8 cellular contexts compared by ENCODE assay signal in the genomic region with DNA sequence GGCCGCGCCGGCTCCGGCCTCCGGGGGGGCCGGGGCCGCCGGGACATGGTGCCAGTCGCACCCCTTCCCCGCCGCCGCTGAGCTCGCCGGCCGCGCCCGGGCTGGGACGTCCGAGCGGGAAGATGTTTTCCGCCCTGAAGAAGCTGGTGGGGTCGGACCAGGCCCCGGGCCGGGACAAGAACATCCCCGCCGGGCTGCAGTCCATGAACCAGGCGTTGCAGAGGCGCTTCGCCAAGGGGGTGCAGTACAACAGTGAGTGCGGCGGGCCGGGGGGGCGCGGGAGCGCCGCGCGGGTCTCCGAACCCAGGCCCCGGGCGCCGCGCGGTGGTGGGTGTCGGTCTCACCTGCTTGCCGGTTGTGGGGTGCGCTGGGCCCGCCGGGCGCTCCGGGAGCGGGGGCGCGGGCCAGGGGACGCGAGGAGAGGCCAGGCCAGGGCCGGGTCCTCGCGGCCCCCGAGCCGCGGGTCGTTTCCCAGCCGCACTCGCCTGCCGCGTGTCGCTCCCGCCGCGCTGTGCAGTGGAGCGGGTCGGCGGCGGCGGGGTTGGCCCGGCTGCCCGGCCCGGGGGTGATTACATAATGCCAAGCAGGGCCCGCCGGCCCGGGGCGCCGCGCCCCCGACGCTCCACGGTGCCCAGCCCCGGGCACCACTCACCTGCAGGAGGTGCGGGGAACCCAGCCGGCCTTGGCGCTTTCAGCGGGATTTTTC. TPM values are rescaled to one million over a fixed set of nuclear protein-coding genes. Genes with fewer than 3 reads are reported as not detected.
DNase-seq lines count a peak whose midpoint lies in the region; ATAC-seq and TF ChIP-seq lines count a peak whose summit lies in the region.

No MANE protein-coding gene starts in this region.

- TF ChIP-seq CTCF in RWPE2 (IDR thresholded peaks at IDR 0.05; ENCODE audit: poor library complexity, severe bottlenecking) (no peak), astrocyte of the spinal cord (IDR thresholded peaks at IDR 0.05; ENCODE audit: low read depth, low read length) (no peak)

- DNase-seq in RWPE2 (ENCODE audit: low spot score) (peak; percentile 63), astrocyte of the spinal cord (ENCODE audit: low read depth, low spot score) (no peak), immature natural killer cell (no peak), OCI-M2 (lab: John Stamatoyannopoulos, UW; ENCODE audit: unreplicated experiment) (no peak), NCI-H82 (lab: John Stamatoyannopoulos, UW) (no peak)
- peak; percentile 51 for DNase-seq in stimulated activated CD4-positive, alpha-beta T cell treated with anti-CD3 and anti-CD28 coated beads, Interleukin-4, amount 100 ng/mL, for 24 hours

- H3K36me3 Mint-ChIP-seq in immature natural killer cell = peaks cover 0 to 3% (median 0%) of the 10 kb centered on the region in 3 donors

- H3K4me1 ChIP-seq in RWPE2 (ENCODE audit: insufficient read depth, poor library complexity, severe bottlenecking) = peaks cover 14% of the 10 kb centered on the region

- peak overlapping the region; percentile 67 for H3K27ac ChIP-seq in RWPE2 (ENCODE audit: poor library complexity, severe bottlenecking)

- no peaks in the 10 kb centered on the region for H3K9me3 Mint-ChIP-seq in immature natural killer cell

- ATAC-seq in GM18861 (IDR thresholded peaks at IDR 0.05; ENCODE audit: unreplicated experiment) (peak; percentile 32), HG02840 (IDR thresholded peaks at IDR 0.05; ENCODE audit: low FRiP score, unreplicated experiment) (peak; percentile 40), RWPE2 (ENCODE audit: low read depth) (peak; percentile 6; the same call in 2 of the 3 replicates)

- peaks cover 41% of the 10 kb centered on the region for H3K36me3 ChIP-seq in RWPE2 (ENCODE audit: low read depth)

- H3K27me3 Mint-ChIP-seq in immature natural killer cell (ENCODE audit: low read depth in 3 of 3) = peaks cover 8 to 14% (median 9%) of the 10 kb centered on the region in 3 donors

- peaks cover 37 to 45% of the 10 kb centered on the region in 2 donors for H3K4me1 Mint-ChIP-seq in immature natural killer cell

- H3K27me3 ChIP-seq in RWPE2 (ENCODE audit: insufficient read depth, poor library complexity, severe bottlenecking) = no peaks in the 10 kb centered on the region

- in situ Hi-C loops in astrocyte of the spinal cord (cut with HindIII; ENCODE audit: low sequenced_read_pairs) = no loop called here

- no peaks in the 10 kb centered on the region for H3K9me3 ChIP-seq in RWPE2 (ENCODE audit: severe bottlenecking)

- H3K4me3 ChIP-seq in RWPE2 (ENCODE audit: severe bottlenecking) = peak overlapping the region; percentile 100
- H3K4me3 ChIP-seq in astrocyte of the spinal cord (ENCODE audit: low read depth, low read length) = peak overlapping the region; percentile 79

- H3K27ac Mint-ChIP-seq in immature natural killer cell = peak overlapping the region in 4 of 6 donors; percentile 30 to 73 (median 68)

- H3K4me3 Mint-ChIP-seq in immature natural killer cell = peak overlapping the region; percentile 83 to 87 (median 84)

RNA-seq across cellular contexts. Expression of a gene that starts 0.5 kb away (rescaled TPM):
- 10 to 100 TPM in 2 of 3 donors, 1 to 10 TPM in 1; 5.4 to 24.6 (median 11.0) TPM for polyA plus RNA-seq in immature natural killer cell

RNA-seq across cellular contexts. Expression of a gene that starts 12.1 kb away (rescaled TPM):
- under 1 TPM; 0.37 to 0.46 (median 0.40) TPM for polyA plus RNA-seq in immature natural killer cell

RNA-seq across cellular contexts. Expression of a gene that starts 17.1 kb away (rescaled TPM):
- 10 to 100 TPM; 61.2 to 83.3 (median 62.1) TPM for polyA plus RNA-seq in immature natural killer cell

RNA-seq across cellular contexts. Expression of a gene that starts 34.0 kb away (rescaled TPM):
- polyA plus RNA-seq in immature natural killer cell = under 1 TPM; 0.09 to 1.00 (median 0.82) TPM

RNA-seq across cellular contexts. Expression of a gene that starts 41.0 kb away (rescaled TPM):
- polyA plus RNA-seq in immature natural killer cell = 100 to 1,000 TPM; 127 to 212 (median 166) TPM

Comparison
In these comparisons a context has a peak if more than half of its experiments do, and no peak if none do; other contexts are left out.
1. DNase-seq: peak in RWPE2 (single experiment) and stimulated activated CD4-positive, alpha-beta T cell treated with anti-CD3 and anti-CD28 coated beads, Interleukin-4, amount 100 ng/mL, for 24 hours (single experiment); none in astrocyte of the spinal cord (single experiment), immature natural killer cell (0 of 3), OCI-M2 (single experiment) and NCI-H82 (single experiment).
2. Peak in every context shown above with its lines, with median percentiles within 50 percentile points of each other: ATAC-seq.